ENCODE assay signal across 1 cellular context in the genomic region with DNA sequence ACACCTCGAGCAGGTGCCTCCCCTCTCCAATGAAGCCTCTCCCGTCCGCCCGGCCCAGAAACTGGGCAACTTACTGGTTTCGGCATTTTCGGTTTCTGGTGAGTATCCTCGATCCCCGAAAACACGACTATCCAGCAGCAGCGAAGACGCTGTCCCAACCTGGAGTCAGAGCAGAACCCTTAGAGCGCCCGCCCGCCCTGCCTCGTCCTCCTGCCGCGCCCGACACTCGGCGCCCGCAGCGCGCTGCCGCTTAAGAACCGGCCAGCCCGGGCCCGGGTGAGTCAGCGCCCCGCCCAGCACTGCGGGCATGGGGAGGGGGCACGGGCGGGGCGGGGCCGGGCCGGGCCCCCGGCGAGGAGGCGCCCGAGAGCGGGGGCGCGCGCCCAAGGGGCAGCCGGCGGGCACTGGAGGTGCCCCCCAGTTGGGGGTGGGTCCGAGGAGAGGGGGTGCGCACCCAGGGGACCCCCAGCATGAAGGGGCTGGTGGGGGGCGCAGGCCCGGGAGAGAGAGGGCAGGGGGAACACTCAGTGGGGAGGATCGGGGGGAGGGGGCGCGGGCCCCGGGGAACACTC.
A peak's percentile ranks its signal among the peaks of the same experiment; 100 is the strongest.
TF ChIP-seq lines count a peak whose summit lies in the region.

No MANE protein-coding gene starts in this region.

TF ChIP-seq in HEK293, 187 proteins besides CTCF, POLR2A, EP300 and RAD21 (continued from another document):
- no peak for TF ChIP-seq ZNF174 (tag by site-specific recombination; IDR thresholded peaks at IDR 0.05)
- TF ChIP-seq, protein P1, sequence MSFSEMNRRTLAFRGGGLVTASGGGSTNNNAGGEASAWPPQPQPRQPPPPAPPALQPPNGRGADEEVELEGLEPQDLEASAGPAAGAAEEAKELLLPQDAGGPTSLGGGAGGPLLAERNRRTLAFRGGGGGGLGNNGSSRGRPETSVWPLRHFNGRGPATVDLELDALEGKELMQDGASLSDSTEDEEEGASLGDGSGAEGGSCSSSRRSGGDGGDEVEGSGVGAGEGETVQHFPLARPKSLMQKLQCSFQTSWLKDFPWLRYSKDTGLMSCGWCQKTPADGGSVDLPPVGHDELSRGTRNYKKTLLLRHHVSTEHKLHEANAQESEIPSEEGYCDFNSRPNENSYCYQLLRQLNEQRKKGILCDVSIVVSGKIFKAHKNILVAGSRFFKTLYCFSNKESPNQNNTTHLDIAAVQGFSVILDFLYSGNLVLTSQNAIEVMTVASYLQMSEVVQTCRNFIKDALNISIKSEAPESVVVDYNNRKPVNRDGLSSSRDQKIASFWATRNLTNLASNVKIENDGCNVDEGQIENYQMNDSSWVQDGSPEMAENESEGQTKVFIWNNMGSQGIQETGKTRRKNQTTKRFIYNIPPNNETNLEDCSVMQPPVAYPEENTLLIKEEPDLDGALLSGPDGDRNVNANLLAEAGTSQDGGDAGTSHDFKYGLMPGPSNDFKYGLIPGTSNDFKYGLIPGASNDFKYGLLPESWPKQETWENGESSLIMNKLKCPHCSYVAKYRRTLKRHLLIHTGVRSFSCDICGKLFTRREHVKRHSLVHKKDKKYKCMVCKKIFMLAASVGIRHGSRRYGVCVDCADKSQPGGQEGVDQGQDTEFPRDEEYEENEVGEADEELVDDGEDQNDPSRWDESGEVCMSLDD (tag by site-specific recombination; IDR thresholded peaks at IDR 0.05): peak; percentile 97
- TF ChIP-seq, protein P2, sequence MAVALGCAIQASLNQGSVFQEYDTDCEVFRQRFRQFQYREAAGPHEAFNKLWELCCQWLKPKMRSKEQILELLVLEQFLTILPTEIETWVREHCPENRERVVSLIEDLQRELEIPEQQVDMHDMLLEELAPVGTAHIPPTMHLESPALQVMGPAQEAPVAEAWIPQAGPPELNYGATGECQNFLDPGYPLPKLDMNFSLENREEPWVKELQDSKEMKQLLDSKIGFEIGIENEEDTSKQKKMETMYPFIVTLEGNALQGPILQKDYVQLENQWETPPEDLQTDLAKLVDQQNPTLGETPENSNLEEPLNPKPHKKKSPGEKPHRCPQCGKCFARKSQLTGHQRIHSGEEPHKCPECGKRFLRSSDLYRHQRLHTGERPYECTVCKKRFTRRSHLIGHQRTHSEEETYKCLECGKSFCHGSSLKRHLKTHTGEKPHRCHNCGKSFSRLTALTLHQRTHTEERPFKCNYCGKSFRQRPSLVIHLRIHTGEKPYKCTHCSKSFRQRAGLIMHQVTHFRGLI (tag by site-specific recombination; IDR thresholded peaks at IDR 0.05): peak; percentile 74
- TF ChIP-seq BCL11B (tag by site-specific recombination; IDR thresholded peaks at IDR 0.05; ENCODE audit: low read depth): no peak
- peak; percentile 7; the same call in 1 of the 2 replicates for TF ChIP-seq MZF1 (tag by site-specific recombination; IDR thresholded peaks at IDR 0.05; ENCODE audit: borderline replicate concordance)
- TF ChIP-seq ZNF843 (tag by site-specific recombination; IDR thresholded peaks at IDR 0.05): peak; percentile 20; the same call in 1 of the 2 replicates
- TF ChIP-seq ZNF2 (tag by site-specific recombination; IDR thresholded peaks at IDR 0.05): peak; percentile 69
- peak; percentile 84 for TF ChIP-seq ZBTB48 (tag by site-specific recombination; IDR thresholded peaks at IDR 0.05)
- no peak for TF ChIP-seq HOXC10 (CRISPR knock-in tag; IDR thresholded peaks at IDR 0.05)
- no peak for TF ChIP-seq ZNF707 (tag by site-specific recombination; IDR thresholded peaks at IDR 0.05)
- TF ChIP-seq, protein P3, sequence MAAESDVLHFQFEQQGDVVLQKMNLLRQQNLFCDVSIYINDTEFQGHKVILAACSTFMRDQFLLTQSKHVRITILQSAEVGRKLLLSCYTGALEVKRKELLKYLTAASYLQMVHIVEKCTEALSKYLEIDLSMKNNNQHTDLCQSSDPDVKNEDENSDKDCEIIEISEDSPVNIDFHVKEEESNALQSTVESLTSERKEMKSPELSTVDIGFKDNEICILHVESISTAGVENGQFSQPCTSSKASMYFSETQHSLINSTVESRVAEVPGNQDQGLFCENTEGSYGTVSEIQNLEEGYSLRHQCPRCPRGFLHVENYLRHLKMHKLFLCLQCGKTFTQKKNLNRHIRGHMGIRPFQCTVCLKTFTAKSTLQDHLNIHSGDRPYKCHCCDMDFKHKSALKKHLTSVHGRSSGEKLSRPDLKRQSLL (tag by site-specific recombination; IDR thresholded peaks at IDR 0.05): no peak
- TF ChIP-seq, protein P4, sequence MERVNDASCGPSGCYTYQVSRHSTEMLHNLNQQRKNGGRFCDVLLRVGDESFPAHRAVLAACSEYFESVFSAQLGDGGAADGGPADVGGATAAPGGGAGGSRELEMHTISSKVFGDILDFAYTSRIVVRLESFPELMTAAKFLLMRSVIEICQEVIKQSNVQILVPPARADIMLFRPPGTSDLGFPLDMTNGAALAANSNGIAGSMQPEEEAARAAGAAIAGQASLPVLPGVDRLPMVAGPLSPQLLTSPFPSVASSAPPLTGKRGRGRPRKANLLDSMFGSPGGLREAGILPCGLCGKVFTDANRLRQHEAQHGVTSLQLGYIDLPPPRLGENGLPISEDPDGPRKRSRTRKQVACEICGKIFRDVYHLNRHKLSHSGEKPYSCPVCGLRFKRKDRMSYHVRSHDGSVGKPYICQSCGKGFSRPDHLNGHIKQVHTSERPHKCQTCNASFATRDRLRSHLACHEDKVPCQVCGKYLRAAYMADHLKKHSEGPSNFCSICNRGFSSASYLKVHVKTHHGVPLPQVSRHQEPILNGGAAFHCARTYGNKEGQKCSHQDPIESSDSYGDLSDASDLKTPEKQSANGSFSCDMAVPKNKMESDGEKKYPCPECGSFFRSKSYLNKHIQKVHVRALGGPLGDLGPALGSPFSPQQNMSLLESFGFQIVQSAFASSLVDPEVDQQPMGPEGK (tag by site-specific recombination; IDR thresholded peaks at IDR 0.05): no peak
- no peak for TF ChIP-seq ZNF19 (tag by site-specific recombination; IDR thresholded peaks at IDR 0.05; ENCODE audit: low read depth)
- no peak for TF ChIP-seq ZNF112 (tag by site-specific recombination; IDR thresholded peaks at IDR 0.05)
- no peak for TF ChIP-seq ZNF133 (tag by site-specific recombination; IDR thresholded peaks at IDR 0.05)
- TF ChIP-seq OSR2 (tag by site-specific recombination; IDR thresholded peaks at IDR 0.05): no peak
- TF ChIP-seq, protein P5, sequence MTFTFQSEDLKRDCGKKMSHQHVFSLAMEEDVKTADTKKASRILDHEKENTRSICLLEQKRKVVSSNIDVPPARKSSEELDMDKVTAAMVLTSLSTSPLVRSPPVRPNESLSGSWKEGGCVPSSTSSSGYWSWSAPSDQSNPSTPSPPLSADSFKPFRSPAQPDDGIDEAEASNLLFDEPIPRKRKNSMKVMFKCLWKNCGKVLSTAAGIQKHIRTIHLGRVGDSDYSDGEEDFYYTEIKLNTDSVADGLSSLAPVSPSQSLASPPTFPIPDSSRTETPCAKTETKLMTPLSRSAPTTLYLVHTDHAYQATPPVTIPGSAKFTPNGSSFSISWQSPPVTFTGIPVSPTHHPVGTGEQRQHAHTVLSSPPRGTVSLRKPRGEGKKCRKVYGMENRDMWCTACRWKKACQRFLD (tag by site-specific recombination; IDR thresholded peaks at IDR 0.05): no peak
- TF ChIP-seq ZNF571 (tag by site-specific recombination; IDR thresholded peaks at IDR 0.05): no peak
- 0 out of 2 replicates have a peak, but pooled peaks have one; percentile 42 for TF ChIP-seq ZNF121 (tag by site-specific recombination; IDR thresholded peaks at IDR 0.05)
- TF ChIP-seq TRIM28 (IDR thresholded peaks at IDR 0.05; ENCODE audit: borderline replicate concordance, low read length): no peak
- TF ChIP-seq, protein P6, sequence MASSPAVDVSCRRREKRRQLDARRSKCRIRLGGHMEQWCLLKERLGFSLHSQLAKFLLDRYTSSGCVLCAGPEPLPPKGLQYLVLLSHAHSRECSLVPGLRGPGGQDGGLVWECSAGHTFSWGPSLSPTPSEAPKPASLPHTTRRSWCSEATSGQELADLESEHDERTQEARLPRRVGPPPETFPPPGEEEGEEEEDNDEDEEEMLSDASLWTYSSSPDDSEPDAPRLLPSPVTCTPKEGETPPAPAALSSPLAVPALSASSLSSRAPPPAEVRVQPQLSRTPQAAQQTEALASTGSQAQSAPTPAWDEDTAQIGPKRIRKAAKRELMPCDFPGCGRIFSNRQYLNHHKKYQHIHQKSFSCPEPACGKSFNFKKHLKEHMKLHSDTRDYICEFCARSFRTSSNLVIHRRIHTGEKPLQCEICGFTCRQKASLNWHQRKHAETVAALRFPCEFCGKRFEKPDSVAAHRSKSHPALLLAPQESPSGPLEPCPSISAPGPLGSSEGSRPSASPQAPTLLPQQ (tag by site-specific recombination; IDR thresholded peaks at IDR 0.05): peak; percentile 42; the same call in 1 of the 2 replicates
- no peak for TF ChIP-seq ZNF658 (tag by site-specific recombination; IDR thresholded peaks at IDR 0.05)
- TF ChIP-seq ZNF660 (tag by site-specific recombination; IDR thresholded peaks at IDR 0.05): peak; percentile 75
- TF ChIP-seq ZNF211 (tag by site-specific recombination; IDR thresholded peaks at IDR 0.05; ENCODE audit: low read depth): no peak
- TF ChIP-seq, protein P7, sequence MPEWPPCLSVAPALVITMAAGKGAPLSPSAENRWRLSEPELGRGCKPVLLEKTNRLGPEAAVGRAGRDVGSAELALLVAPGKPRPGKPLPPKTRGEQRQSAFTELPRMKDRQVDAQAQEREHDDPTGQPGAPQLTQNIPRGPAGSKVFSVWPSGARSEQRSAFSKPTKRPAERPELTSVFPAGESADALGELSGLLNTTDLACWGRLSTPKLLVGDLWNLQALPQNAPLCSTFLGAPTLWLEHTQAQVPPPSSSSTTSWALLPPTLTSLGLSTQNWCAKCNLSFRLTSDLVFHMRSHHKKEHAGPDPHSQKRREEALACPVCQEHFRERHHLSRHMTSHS (tag by site-specific recombination; IDR thresholded peaks at IDR 0.05): no peak
- TF ChIP-seq, protein P8, sequence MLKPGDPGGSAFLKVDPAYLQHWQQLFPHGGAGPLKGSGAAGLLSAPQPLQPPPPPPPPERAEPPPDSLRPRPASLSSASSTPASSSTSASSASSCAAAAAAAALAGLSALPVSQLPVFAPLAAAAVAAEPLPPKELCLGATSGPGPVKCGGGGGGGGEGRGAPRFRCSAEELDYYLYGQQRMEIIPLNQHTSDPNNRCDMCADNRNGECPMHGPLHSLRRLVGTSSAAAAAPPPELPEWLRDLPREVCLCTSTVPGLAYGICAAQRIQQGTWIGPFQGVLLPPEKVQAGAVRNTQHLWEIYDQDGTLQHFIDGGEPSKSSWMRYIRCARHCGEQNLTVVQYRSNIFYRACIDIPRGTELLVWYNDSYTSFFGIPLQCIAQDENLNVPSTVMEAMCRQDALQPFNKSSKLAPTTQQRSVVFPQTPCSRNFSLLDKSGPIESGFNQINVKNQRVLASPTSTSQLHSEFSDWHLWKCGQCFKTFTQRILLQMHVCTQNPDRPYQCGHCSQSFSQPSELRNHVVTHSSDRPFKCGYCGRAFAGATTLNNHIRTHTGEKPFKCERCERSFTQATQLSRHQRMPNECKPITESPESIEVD (tag by site-specific recombination; IDR thresholded peaks at IDR 0.05): no peak
- TF ChIP-seq ZNF48 (tag by site-specific recombination; IDR thresholded peaks at IDR 0.05): no peak
- TF ChIP-seq REPIN1 (tag by site-specific recombination; IDR thresholded peaks at IDR 0.05; ENCODE audit: low read depth): no peak
- 0 out of 2 replicates have a peak, but pooled peaks have one; percentile 42 for TF ChIP-seq ZNF501 (tag by site-specific recombination; IDR thresholded peaks at IDR 0.05)
- TF ChIP-seq ZNF157 (tag by site-specific recombination; IDR thresholded peaks at IDR 0.05): no peak
- TF ChIP-seq ZNF544 (tag by site-specific recombination; IDR thresholded peaks at IDR 0.05): no peak
- no peak for TF ChIP-seq ZNF621 (tag by site-specific recombination; IDR thresholded peaks at IDR 0.05)
- no peak for TF ChIP-seq IKZF3 (tag by site-specific recombination; IDR thresholded peaks at IDR 0.05)
- no peak for TF ChIP-seq ZNF10 (tag by site-specific recombination; IDR thresholded peaks at IDR 0.05)
- TF ChIP-seq, protein P9, sequence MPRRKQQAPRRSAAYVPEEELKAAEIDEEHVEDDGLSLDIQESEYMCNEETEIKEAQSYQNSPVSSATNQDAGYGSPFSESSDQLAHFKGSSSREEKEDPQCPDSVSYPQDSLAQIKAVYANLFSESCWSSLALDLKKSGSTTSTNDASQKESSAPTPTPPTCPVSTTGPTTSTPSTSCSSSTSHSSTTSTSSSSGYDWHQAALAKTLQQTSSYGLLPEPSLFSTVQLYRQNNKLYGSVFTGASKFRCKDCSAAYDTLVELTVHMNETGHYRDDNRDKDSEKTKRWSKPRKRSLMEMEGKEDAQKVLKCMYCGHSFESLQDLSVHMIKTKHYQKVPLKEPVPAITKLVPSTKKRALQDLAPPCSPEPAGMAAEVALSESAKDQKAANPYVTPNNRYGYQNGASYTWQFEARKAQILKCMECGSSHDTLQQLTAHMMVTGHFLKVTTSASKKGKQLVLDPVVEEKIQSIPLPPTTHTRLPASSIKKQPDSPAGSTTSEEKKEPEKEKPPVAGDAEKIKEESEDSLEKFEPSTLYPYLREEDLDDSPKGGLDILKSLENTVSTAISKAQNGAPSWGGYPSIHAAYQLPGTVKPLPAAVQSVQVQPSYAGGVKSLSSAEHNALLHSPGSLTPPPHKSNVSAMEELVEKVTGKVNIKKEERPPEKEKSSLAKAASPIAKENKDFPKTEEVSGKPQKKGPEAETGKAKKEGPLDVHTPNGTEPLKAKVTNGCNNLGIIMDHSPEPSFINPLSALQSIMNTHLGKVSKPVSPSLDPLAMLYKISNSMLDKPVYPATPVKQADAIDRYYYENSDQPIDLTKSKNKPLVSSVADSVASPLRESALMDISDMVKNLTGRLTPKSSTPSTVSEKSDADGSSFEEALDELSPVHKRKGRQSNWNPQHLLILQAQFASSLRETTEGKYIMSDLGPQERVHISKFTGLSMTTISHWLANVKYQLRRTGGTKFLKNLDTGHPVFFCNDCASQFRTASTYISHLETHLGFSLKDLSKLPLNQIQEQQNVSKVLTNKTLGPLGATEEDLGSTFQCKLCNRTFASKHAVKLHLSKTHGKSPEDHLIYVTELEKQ (tag by site-specific recombination; IDR thresholded peaks at IDR 0.05; ENCODE audit: borderline replicate concordance): no peak
- peak; percentile 78; the same call in 1 of the 2 replicates for TF ChIP-seq ZNF561 (tag by site-specific recombination; IDR thresholded peaks at IDR 0.05; ENCODE audit: borderline replicate concordance)
- TF ChIP-seq ZNF791 (tag by site-specific recombination; IDR thresholded peaks at IDR 0.05): no peak
- no peak for TF ChIP-seq ZNF433 (tag by site-specific recombination; IDR thresholded peaks at IDR 0.05; ENCODE audit: low read depth)
- no peak for TF ChIP-seq ZNF670 (tag by site-specific recombination; IDR thresholded peaks at IDR 0.05; ENCODE audit: low read depth)
- TF ChIP-seq ZNF785 (tag by site-specific recombination; IDR thresholded peaks at IDR 0.05): no peak
- TF ChIP-seq ZNF600 (tag by site-specific recombination; IDR thresholded peaks at IDR 0.05): peak; percentile 90
- TF ChIP-seq, protein P10, sequence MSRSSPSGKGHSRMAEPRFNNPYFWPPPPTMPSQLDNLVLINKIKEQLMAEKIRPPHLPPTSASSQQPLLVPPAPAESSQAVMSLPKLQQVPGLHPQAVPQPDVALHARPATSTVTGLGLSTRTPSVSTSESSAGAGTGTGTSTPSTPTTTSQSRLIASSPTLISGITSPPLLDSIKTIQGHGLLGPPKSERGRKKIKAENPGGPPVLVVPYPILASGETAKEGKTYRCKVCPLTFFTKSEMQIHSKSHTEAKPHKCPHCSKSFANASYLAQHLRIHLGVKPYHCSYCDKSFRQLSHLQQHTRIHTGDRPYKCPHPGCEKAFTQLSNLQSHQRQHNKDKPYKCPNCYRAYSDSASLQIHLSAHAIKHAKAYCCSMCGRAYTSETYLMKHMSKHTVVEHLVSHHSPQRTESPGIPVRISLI (tag by site-specific recombination; IDR thresholded peaks at IDR 0.05): no peak
- TF ChIP-seq ZNF202 (tag by site-specific recombination; IDR thresholded peaks at IDR 0.05; ENCODE audit: borderline replicate concordance): no peak
